ENCODE assay signal across 23 cellular contexts in the genomic region with DNA sequence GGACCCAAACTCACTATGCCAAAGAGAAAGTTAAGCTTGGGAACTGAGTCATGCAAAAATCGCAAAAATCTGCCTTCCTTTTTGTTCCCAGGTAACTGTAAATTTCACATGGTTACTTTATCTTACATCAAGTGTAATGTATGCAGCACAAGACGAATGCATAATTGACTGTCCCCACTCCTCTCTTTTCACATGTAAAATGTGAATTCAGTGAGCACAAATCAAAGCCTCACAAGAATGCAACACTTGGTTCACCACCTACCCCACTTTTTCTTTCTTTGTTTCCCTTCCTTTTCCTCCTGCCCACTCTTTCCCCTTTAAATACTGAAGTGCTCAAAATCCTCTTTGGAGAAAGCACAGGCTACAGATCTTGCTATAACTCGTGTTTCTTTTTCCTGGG.
"Had no signal": no experiment of that assay in that cellular context is flagged by ENCODE, and none has a peak within 500 bp of the region (broad histone marks: within the 10 kb centered on the region; RNA-seq: fewer than 3 reads in every experiment).

No MANE protein-coding gene starts in this region.

- H3K27me3 Mint-ChIP-seq: memory B cell had no signal

- H3K36me3 Mint-ChIP-seq: memory B cell; stimulated activated effector memory CD8-positive, alpha-beta T cell treated with anti-CD3 and anti-CD28 coated beads, Interleukin-12 subunit alpha, Interleukin-12 subunit beta, amount 100 ng/mL, for 72 hours had no signal

- H3K27me3 ChIP-seq: right lobe of liver, suprapubic skin, thyroid gland, upper lobe of left lung had no signal

- H3K4me1 Mint-ChIP-seq: memory B cell; nephron; stimulated activated effector memory CD8-positive, alpha-beta T cell treated with anti-CD3 and anti-CD28 coated beads, Interleukin-12 subunit alpha, Interleukin-12 subunit beta, amount 100 ng/mL, for 72 hours had no signal

- FAIRE-seq: frontal cortex had no signal

- ATAC-seq: heart left ventricle; left cardiac atrium; lower lobe of right lung; psoas muscle; right lobe of liver; stimulated activated effector memory CD8-positive, alpha-beta T cell treated with anti-CD3 and anti-CD28 coated beads, Interleukin-12 subunit alpha, Interleukin-12 subunit beta, amount 100 ng/mL, for 72 hours; stimulated activated naive CD8-positive, alpha-beta T cell treated with anti-CD3 and anti-CD28 coated beads, Interleukin-15, Interleukin-2, amounts not matched to agents 100 U/mL and 50 U/mL, for 24 hours had no signal

- H3K4me3 ChIP-seq: coronary artery, heart left ventricle, left ventricle myocardium inferior, lower lobe of right lung, psoas muscle, right lobe of liver, suprapubic skin, thyroid gland, upper lobe of left lung, uterus had no signal

- H3K4me1 ChIP-seq: heart left ventricle, left ventricle myocardium inferior, lower lobe of right lung, psoas muscle, right lobe of liver, suprapubic skin, thyroid gland, upper lobe of left lung, uterus had no signal

- H3K27ac Mint-ChIP-seq: memory B cell; nephron; stimulated activated effector memory CD8-positive, alpha-beta T cell treated with anti-CD3 and anti-CD28 coated beads, Interleukin-12 subunit alpha, Interleukin-12 subunit beta, amount 100 ng/mL, for 72 hours had no signal

- H3K9me3 ChIP-seq: heart left ventricle, left ventricle myocardium inferior, lower lobe of right lung, right lobe of liver, suprapubic skin, thyroid gland, uterus had no signal

- H3K27ac ChIP-seq: coronary artery, heart left ventricle, left ventricle myocardium inferior, lower lobe of right lung, psoas muscle, right lobe of liver, suprapubic skin, thyroid gland, upper lobe of left lung, uterus had no signal

- DNase-seq: effector CD4-positive, alpha-beta T cell; heart left ventricle; hippocampal formation; kidney; left cardiac atrium; left ventricle myocardium inferior; lower lobe of right lung; midbrain; psoas muscle; retina; right lobe of liver; stimulated activated CD4-positive, alpha-beta T cell treated with anti-CD3 and anti-CD28 coated beads, Interleukin-4, amount 100 ng/mL, for 1 hour; stimulated activated CD8-positive, alpha-beta memory T cell treated with anti-CD3 and anti-CD28 coated beads, Interleukin-4, amount 100 ng/mL, for 48 hours; stimulated activated naive CD8-positive, alpha-beta T cell treated with anti-CD3 and anti-CD28 coated beads, Interleukin-15, Interleukin-2, amounts not matched to agents 100 U/mL and 50 U/mL, for 24 hours; thyroid gland; upper lobe of left lung; uterus had no signal

- H3K4me3 Mint-ChIP-seq: memory B cell; nephron; stimulated activated effector memory CD8-positive, alpha-beta T cell treated with anti-CD3 and anti-CD28 coated beads, Interleukin-12 subunit alpha, Interleukin-12 subunit beta, amount 100 ng/mL, for 72 hours had no signal

- H3K9me3 Mint-ChIP-seq: memory B cell; nephron; stimulated activated effector memory CD8-positive, alpha-beta T cell treated with anti-CD3 and anti-CD28 coated beads, Interleukin-12 subunit alpha, Interleukin-12 subunit beta, amount 100 ng/mL, for 72 hours had no signal

- H3K36me3 ChIP-seq: heart left ventricle, left ventricle myocardium inferior, lower lobe of right lung, right lobe of liver, suprapubic skin, thyroid gland, upper lobe of left lung, uterus had no signal
